In genomic region chr6:30654798-30655742, GRCh38 we compare ENCODE assay signal across 14 cellular contexts. TPM values are rescaled to one million over a fixed set of nuclear protein-coding genes. Genes with fewer than 3 reads are reported as not detected.
DNase-seq lines count a peak whose midpoint lies in the region; ATAC-seq, FAIRE-seq and TF ChIP-seq lines count a peak whose summit lies in the region.
"Had no signal": no experiment of that assay in that cellular context is flagged by ENCODE, and none has a peak within 500 bp of the region (broad histone marks: within the 10 kb centered on the region; RNA-seq: fewer than 3 reads in every experiment).

No MANE protein-coding gene starts in this region.

- H3K4me2 ChIP-seq in A549, result no peak overlapping the region
- peak overlapping the region; percentile 61 for H3K4me2 ChIP-seq in HepG2 (ENCODE audit: low read depth, low read length)

- peaks cover 54 to 79% of the 10 kb centered on the region in 2 donors for H3K36me3 Mint-ChIP-seq in CD4-positive, alpha-beta memory T cell
- H3K36me3 Mint-ChIP-seq in activated naive CD8-positive, alpha-beta T cell treated with anti-CD3 and anti-CD28 coated beads, Interleukin-2, amount 50 U/mL, for 24 hours (ENCODE audit: low read depth), result peaks cover 50% of the 10 kb centered on the region

- H3K36me3 ChIP-seq in CD4-positive, alpha-beta memory T cell (ENCODE audit: insufficient read depth, low read length), result peaks cover 82% of the 10 kb centered on the region
- H3K36me3 ChIP-seq in HepG2 (replicated peaks in 1 of 2; ENCODE audit: control insufficient read depth in 1 of 2, insufficient read depth in 2 of 2, low read length in 2 of 2), result peaks cover 32 to 73% of the 10 kb centered on the region in 2 experiments
- H3K36me3 ChIP-seq in aorta (ENCODE audit: control insufficient read depth in 1 of 2, insufficient read depth in 2 of 2, low read length in 1 of 2), result peaks cover 2 to 10% of the 10 kb centered on the region in 2 donors

- TF ChIP-seq RAD21 in A549 (conservative IDR thresholded peaks at IDR 0.05 in 1 of 2, IDR thresholded peaks at IDR 0.05 in 1 of 2), result no peak
- peak; percentile 35; the same call in 1 of the 2 replicates for TF ChIP-seq RAD21 in HepG2 (CRISPR knock-in tag; IDR thresholded peaks at IDR 0.05)

- in situ Hi-C loops in HepG2 (cut with HindIII; ENCODE audit: extremely low pct_ligation_motif_present, low pct_unique_long_range_greater_than_20kb), result no loop called here

- CTCF ChIA-PET in A549 (lab: Yijun Ruan, JAX), result interaction anchor here (1.2 to 1.5 kb wide), 2 partner anchors 24 to 76 kb away, joined by 3 to 5 read pairs; no protein-coding TSS in a partner anchor
- CTCF ChIA-PET in CD4-positive, alpha-beta memory T cell (lab: Charles Lee; ENCODE audit: partially characterized antibody), result interaction anchor here (1.1 kb wide), 1 partner anchor 110 kb away, joined by 4 read pairs; no protein-coding TSS in a partner anchor
- CTCF ChIA-PET in HepG2 (lab: Yijun Ruan, JAX; ENCODE audit: low intra/inter-chr PET ratio, low total read pairs), result no interaction called here

- H3K9me3 Mint-ChIP-seq in CD4-positive, alpha-beta memory T cell, result no peaks in the 10 kb centered on the region
- no peaks in the 10 kb centered on the region for H3K9me3 Mint-ChIP-seq in activated naive CD8-positive, alpha-beta T cell treated with anti-CD3 and anti-CD28 coated beads, Interleukin-2, amount 50 U/mL, for 24 hours

- H3K9me3 ChIP-seq in A549, result no peaks in the 10 kb centered on the region
- no peaks in the 10 kb centered on the region for H3K9me3 ChIP-seq in CD4-positive, alpha-beta memory T cell (ENCODE audit: control insufficient read depth in 1 of 2, low read length in 2 of 2)
- no peaks in the 10 kb centered on the region for H3K9me3 ChIP-seq in HepG2 (ENCODE audit: low read length)
- no peaks in the 10 kb centered on the region for H3K9me3 ChIP-seq in aorta (ENCODE audit: control insufficient read depth, low read length)

- H3K79me2 ChIP-seq in HepG2 (ENCODE audit: insufficient read depth, low read length), result no peaks in the 10 kb centered on the region

- BruUV-seq in HepG2 (replicated peaks; lab: Mats Ljungman, UMichigan), result no TSS peak

- H2AFZ ChIP-seq in HepG2 (ENCODE audit: low read length), result no peak overlapping the region

- H3K4me1 ChIP-seq in A549, result no peaks in the 10 kb centered on the region
- H3K4me1 ChIP-seq in CD4-positive, alpha-beta memory T cell (ENCODE audit: insufficient read depth, low read length), result no peaks in the 10 kb centered on the region
- H3K4me1 ChIP-seq in HepG2 (ENCODE audit: insufficient read depth, low read length), result peaks cover 53% of the 10 kb centered on the region
- no peaks in the 10 kb centered on the region for H3K4me1 ChIP-seq in aorta (ENCODE audit: control insufficient read depth in 1 of 2, insufficient read depth in 2 of 2, low read length in 2 of 2)

- ATAC-seq in A549 (no peak), HepG2 (peak; percentile 89), aorta (ENCODE audit: low FRiP score) (no peak)
- ATAC-seq in activated naive CD8-positive, alpha-beta T cell treated with anti-CD3 and anti-CD28 coated beads, Interleukin-2, amount 50 U/mL, for 24 hours, result no peak

- H3K27me3 Mint-ChIP-seq in CD4-positive, alpha-beta memory T cell, result no peaks in the 10 kb centered on the region
- H3K27me3 Mint-ChIP-seq in activated naive CD8-positive, alpha-beta T cell treated with anti-CD3 and anti-CD28 coated beads, Interleukin-2, amount 50 U/mL, for 24 hours, result no peaks in the 10 kb centered on the region

- no peaks in the 10 kb centered on the region for H3K27me3 ChIP-seq in CD4-positive, alpha-beta memory T cell (ENCODE audit: insufficient read depth, low read length)
- H3K27me3 ChIP-seq in HepG2 (ENCODE audit: control insufficient read depth in 1 of 2, insufficient read depth in 2 of 2, low read length in 2 of 2) (no peaks in the 10 kb centered on the region), aorta (ENCODE audit: control insufficient read depth in 1 of 2, insufficient read depth in 2 of 2, low read length in 1 of 2) (no peaks in the 10 kb centered on the region)

- no peak overlapping the region for H3K4me3 Mint-ChIP-seq in CD4-positive, alpha-beta memory T cell
- H3K4me3 Mint-ChIP-seq in activated naive CD8-positive, alpha-beta T cell treated with anti-CD3 and anti-CD28 coated beads, Interleukin-2, amount 50 U/mL, for 24 hours, result no peak overlapping the region

- TF ChIP-seq CTCF in A549 (IDR thresholded peaks at IDR 0.05), result no peak
- TF ChIP-seq CTCF in HepG2 (CRISPR knock-in tag; IDR thresholded peaks at IDR 0.05), result peak; percentile 40

- H3K4me1 Mint-ChIP-seq in CD4-positive, alpha-beta memory T cell, result peaks cover 0 to 5% (median 0%) of the 10 kb centered on the region in 4 donors
- peaks cover 2% of the 10 kb centered on the region for H3K4me1 Mint-ChIP-seq in activated naive CD8-positive, alpha-beta T cell treated with anti-CD3 and anti-CD28 coated beads, Interleukin-2, amount 50 U/mL, for 24 hours

- WGBS in A549 (ENCODE audit: missing lambda C conversion rate), result 92% methylated on average over 19 of the region's 19 CpGs
- 47% methylated on average over 17 of the region's 19 CpGs for WGBS in HepG2 (ENCODE audit: low lambda C conversion rate)
- 89 to 94% methylated on average over 19 of the region's 19 CpGs for WGBS in aorta, 2 donors

- H3K9ac ChIP-seq in HepG2 (ENCODE audit: insufficient read depth, low read depth, low read length), result peak overlapping the region; percentile 46

- intact Hi-C loops in CD4-positive, alpha-beta memory T cell (cut with micrococcal nuclease), result no loop called here
- intact Hi-C loops in HepG2 (cut with micrococcal nuclease; ENCODE audit: unreplicated experiment), result loop anchor here (2.0 to 5.0 kb wide), 2 partner anchors 18 to 38 kb away; partner anchors contain the start of genes DHX16, MRPS18B and PPP1R10
- intact Hi-C loops in aorta (cut with DNase I), result no loop called here

- TF ChIP-seq EP300 in A549 (IDR thresholded peaks at IDR 0.05) (no peak), HepG2 (IDR thresholded peaks at IDR 0.05; ENCODE audit: low read depth in 2 of 2, low read length in 2 of 2) (peak in 1 of 2 experiments; percentile 67; a peak in 2 of 4 replicates), HepG2 (CRISPR knock-in tag; IDR thresholded peaks at IDR 0.05; ENCODE audit: borderline replicate concordance) (peak; percentile 66; the same call in 1 of the 2 replicates)

- H3K4me3 ChIP-seq in A549 (no peak overlapping the region), HepG2 (replicated peaks in 1 of 3; ENCODE audit: insufficient read depth in 1 of 3, low read depth in 2 of 3, low read length in 3 of 3) (0 out of 6 replicates have a peak overlapping the region, but pooled peaks of 1 of the 3 experiments have one; percentile 6), aorta (ENCODE audit: low read length in 2 of 2) (no peak overlapping the region)
- H3K4me3 ChIP-seq in CD4-positive, alpha-beta memory T cell (ENCODE audit: low read length in 2 of 2), result no peak overlapping the region

- H3K27ac ChIP-seq in A549, result no peak overlapping the region
- no peak overlapping the region for H3K27ac ChIP-seq in CD4-positive, alpha-beta memory T cell (ENCODE audit: low read depth, low read length)
- peak overlapping the region; percentile 80 for H3K27ac ChIP-seq in HepG2 (ENCODE audit: extremely low read length, insufficient read depth, low read length)
- H3K27ac ChIP-seq in aorta (ENCODE audit: low read depth in 1 of 2, low read length in 2 of 2), result no peak overlapping the region

- H4K20me1 ChIP-seq in HepG2 (ENCODE audit: insufficient read depth, low read length), result no peaks in the 10 kb centered on the region

- TF ChIP-seq POLR2A in A549 (IDR thresholded peaks at IDR 0.05; ENCODE audit: low read length) (no peak), HepG2 (IDR thresholded peaks at IDR 0.05; ENCODE audit: insufficient read depth in 1 of 2, low read depth in 2 of 2, low read length in 2 of 2) (no peak; a peak in 1 of 4 replicates)

- no peak for FAIRE-seq in A549 (lab: Jason Lieb, UNC)
- FAIRE-seq in HepG2 (lab: Jason Lieb, UNC), result peak; percentile 89
- FAIRE-seq: H1 had no signal

- POLR2A ChIA-PET in A549 (lab: Yijun Ruan, JAX) (no interaction called here), HepG2 (lab: Yijun Ruan, JAX) (interaction anchor here (0.8 to 4.8 kb wide), 10 partner anchors 9 to 41 kb away, joined by 3 to 36 read pairs (median 5); partner anchors contain the start of genes ATAT1, C6orf136, DHX16 and MRPS18B)
- POLR2A ChIA-PET in CD4-positive, alpha-beta memory T cell (lab: Charles Lee; ENCODE audit: partially characterized antibody), result interaction anchor here (1.1 to 3.0 kb wide), 2 partner anchors 37 to 42 kb away, joined by 3 to 8 read pairs; partner anchors contain the start of genes MRPS18B and PPP1R10

- H3K27ac Mint-ChIP-seq in CD4-positive, alpha-beta memory T cell, result peak overlapping the region in 4 of 7 donors; percentile 15 to 69 (median 52)
- peak overlapping the region; percentile 17 for H3K27ac Mint-ChIP-seq in activated naive CD8-positive, alpha-beta T cell treated with anti-CD3 and anti-CD28 coated beads, Interleukin-2, amount 50 U/mL, for 24 hours

- DNase-seq in A549 (ENCODE audit: low read depth in 1 of 2, low spot score in 1 of 2) (no peak), HepG2 (ENCODE audit: low spot score) (peak; percentile 92), foreskin melanocyte (no peak), aorta (no peak), SHP77 (lab: John Stamatoyannopoulos, UW) (no peak), NCI-H2081 (lab: John Stamatoyannopoulos, UW) (no peak)
- no peak for DNase-seq in CD4-positive, alpha-beta memory T cell
- no peak for DNase-seq in activated naive CD8-positive, alpha-beta T cell treated with anti-CD3 and anti-CD28 coated beads, Interleukin-2, amount 50 U/mL, for 24 hours
- DNase-seq: COR-L47, DMS153, NCI-H1930, NCI-H2171 treated with DMSO at 0.1 percent for 48 hours, NCI-H510A treated with DMSO at 0.1 percent for 48 hours had no signal

RNA-seq across cellular contexts. Expression of gene C6orf136, which starts 8.1 kb away (rescaled TPM):
- 7.5 and 9.2 TPM in 2 replicates for polyA plus RNA-seq in A549 (2011; rRNA removed)
- 15.7 and 16.9 TPM in 2 replicates for polyA plus RNA-seq in A549 (2012; cell fraction: cytosol; rRNA removed)
- 30.3 and 36.4 TPM in 2 replicates for polyA plus RNA-seq in A549 (2012; cell fraction: nucleus; rRNA removed)
- polyA plus RNA-seq in A549 (2017; fragmentation: RNase III; extraction: RNeasy Plus Mini Kit Qiagen cat#74134 plus additional on column Dnase treatment), result 11.4 to 12.6 TPM (median 11.7 TPM) in 3 replicates
- polyA minus RNA-seq in A549 (2011; rRNA and poly(A)+ RNA removed), result 11.7 and 15.0 TPM in 2 replicates
- 10 to 100 TPM; 29.3 to 35.0 TPM for total RNA-seq in CD4-positive, alpha-beta memory T cell
- 10 to 100 TPM in 1 of 2 donors, 1 to 10 TPM in 1; 6.2 to 16.0 TPM for polyA plus RNA-seq in CD4-positive, alpha-beta memory T cell
- 9.2 and 12.0 TPM in 2 replicates for total RNA-seq in HepG2 (2016; rRNA removed; fragmentation: Illumina TruSeq; extraction: Trizol)
- total RNA-seq in HepG2 (2016; cell fraction: cytosol; rRNA removed; fragmentation: Illumina TruSeq; extraction: Trizol; ENCODE audit: low read depth), result 33.8 and 41.8 TPM in 2 replicates
- total RNA-seq in HepG2 (2016; cell fraction: insoluble cytoplasmic fraction; rRNA removed; fragmentation: Illumina TruSeq; extraction: Trizol), result 8.9 and 10.1 TPM in 2 replicates
- 12.4 and 18.6 TPM in 2 replicates for total RNA-seq in HepG2 (2016; cell fraction: membrane; rRNA removed; fragmentation: Illumina TruSeq; extraction: Trizol)
- total RNA-seq in HepG2 (2016; cell fraction: nucleus; rRNA removed; fragmentation: Illumina TruSeq; extraction: Trizol), result 12.8 and 13.7 TPM in 2 replicates
- polyA plus RNA-seq in HepG2 (2011; rRNA removed), result 26.2 and 30.1 TPM in 2 replicates
- 17.0 and 17.6 TPM in 2 replicates for polyA plus RNA-seq in HepG2 (2011; cell fraction: cytosol; rRNA removed)
- polyA plus RNA-seq in HepG2 (2011; cell fraction: nucleus; rRNA removed), result 79.6 and 93.9 TPM in 2 replicates
- 22.0 and 33.4 TPM in 2 replicates for polyA plus RNA-seq in HepG2 (2012)
- polyA plus RNA-seq in HepG2 (2016; cell fraction: cytosol; fragmentation: Illumina TruSeq; extraction: Trizol; ENCODE audit: low read depth), result 10.0 and 11.2 TPM in 2 replicates
- polyA plus RNA-seq in HepG2 (2016; cell fraction: insoluble cytoplasmic fraction; fragmentation: Illumina TruSeq; extraction: Trizol; ENCODE audit: low read depth), result 12.8 and 17.8 TPM in 2 replicates
- 15.4 and 15.6 TPM in 2 replicates for polyA plus RNA-seq in HepG2 (2016; cell fraction: membrane; fragmentation: Illumina TruSeq; extraction: Trizol; ENCODE audit: low read depth)
- polyA plus RNA-seq in HepG2 (2016; cell fraction: nucleus; fragmentation: Illumina TruSeq; extraction: Trizol; ENCODE audit: insufficient read depth, low read depth), result 42.7 and 49.6 TPM in 2 replicates
- 24.3 and 32.9 TPM in 2 replicates for polyA minus RNA-seq in HepG2 (2011; rRNA and poly(A)+ RNA removed; ENCODE audit: low replicate concordance)
- 13.4 and 18.0 TPM in 2 replicates for polyA minus RNA-seq in HepG2 (2011; cell fraction: cytosol; rRNA and poly(A)+ RNA removed)
- 13.8 and 16.6 TPM in 2 replicates for polyA minus RNA-seq in HepG2 (2011; cell fraction: nucleus; rRNA and poly(A)+ RNA removed)
- 10 to 100 TPM in 1 of 2 donors, 1 to 10 TPM in 1; 9.7 to 19.9 TPM for total RNA-seq in aorta
- 10 to 100 TPM; 18.8 to 21.0 TPM for polyA plus RNA-seq in aorta

RNA-seq across cellular contexts. Expression of gene DHX16, which starts 17.7 kb away (rescaled TPM):
- 31.3 and 31.6 TPM in 2 replicates for polyA plus RNA-seq in A549 (2011; rRNA removed)
- polyA plus RNA-seq in A549 (2012; cell fraction: cytosol; rRNA removed), result 37.0 and 37.5 TPM in 2 replicates
- 79.7 and 94.4 TPM in 2 replicates for polyA plus RNA-seq in A549 (2012; cell fraction: nucleus; rRNA removed)
- polyA plus RNA-seq in A549 (2017; fragmentation: RNase III; extraction: RNeasy Plus Mini Kit Qiagen cat#74134 plus additional on column Dnase treatment), result 27.7 to 31.6 TPM (median 30.3 TPM) in 3 replicates
- polyA minus RNA-seq in A549 (2011; rRNA and poly(A)+ RNA removed), result 39.6 and 40.0 TPM in 2 replicates
- 10 to 100 TPM; 53.4 to 54.6 TPM for total RNA-seq in CD4-positive, alpha-beta memory T cell
- 10 to 100 TPM; 22.0 to 30.2 TPM for polyA plus RNA-seq in CD4-positive, alpha-beta memory T cell
- 48.2 and 58.5 TPM in 2 replicates for total RNA-seq in HepG2 (2016; rRNA removed; fragmentation: Illumina TruSeq; extraction: Trizol)
- 9.9 and 11.7 TPM in 2 replicates for total RNA-seq in HepG2 (2016; cell fraction: cytosol; rRNA removed; fragmentation: Illumina TruSeq; extraction: Trizol; ENCODE audit: low read depth)
- 43.8 and 64.1 TPM in 2 replicates for total RNA-seq in HepG2 (2016; cell fraction: insoluble cytoplasmic fraction; rRNA removed; fragmentation: Illumina TruSeq; extraction: Trizol)
- 14.7 and 16.1 TPM in 2 replicates for total RNA-seq in HepG2 (2016; cell fraction: membrane; rRNA removed; fragmentation: Illumina TruSeq; extraction: Trizol)
- 33.4 and 42.1 TPM in 2 replicates for total RNA-seq in HepG2 (2016; cell fraction: nucleus; rRNA removed; fragmentation: Illumina TruSeq; extraction: Trizol)
- polyA plus RNA-seq in HepG2 (2011; rRNA removed), result 57.0 and 73.4 TPM in 2 replicates
- 44.3 and 47.6 TPM in 2 replicates for polyA plus RNA-seq in HepG2 (2011; cell fraction: cytosol; rRNA removed)
- 176 and 215 TPM in 2 replicates for polyA plus RNA-seq in HepG2 (2011; cell fraction: nucleus; rRNA removed)
- polyA plus RNA-seq in HepG2 (2012), result 35.4 and 40.2 TPM in 2 replicates
- polyA plus RNA-seq in HepG2 (2016; cell fraction: cytosol; fragmentation: Illumina TruSeq; extraction: Trizol; ENCODE audit: low read depth), result 4.3 and 4.8 TPM in 2 replicates
- 46.1 and 47.6 TPM in 2 replicates for polyA plus RNA-seq in HepG2 (2016; cell fraction: insoluble cytoplasmic fraction; fragmentation: Illumina TruSeq; extraction: Trizol; ENCODE audit: low read depth)
- polyA plus RNA-seq in HepG2 (2016; cell fraction: membrane; fragmentation: Illumina TruSeq; extraction: Trizol; ENCODE audit: low read depth), result 7.5 and 9.2 TPM in 2 replicates
- polyA plus RNA-seq in HepG2 (2016; cell fraction: nucleus; fragmentation: Illumina TruSeq; extraction: Trizol; ENCODE audit: insufficient read depth, low read depth), result 108 and 114 TPM in 2 replicates
- polyA minus RNA-seq in HepG2 (2011; rRNA and poly(A)+ RNA removed; ENCODE audit: low replicate concordance), result 75.0 and 80.4 TPM in 2 replicates
- 21.7 and 23.2 TPM in 2 replicates for polyA minus RNA-seq in HepG2 (2011; cell fraction: cytosol; rRNA and poly(A)+ RNA removed)
- polyA minus RNA-seq in HepG2 (2011; cell fraction: nucleus; rRNA and poly(A)+ RNA removed), result 26.1 and 30.2 TPM in 2 replicates
- 10 to 100 TPM; 22.3 to 25.2 TPM for total RNA-seq in aorta
- polyA plus RNA-seq in aorta, result 10 to 100 TPM; 12.8 to 34.0 TPM

RNA-seq across cellular contexts. Expression of gene ATAT1, which starts 28.4 kb away (rescaled TPM):
- polyA plus RNA-seq in A549 (2011; rRNA removed) (7.4 and 9.3 TPM in 2 replicates), A549 (2017; fragmentation: RNase III; extraction: RNeasy Plus Mini Kit Qiagen cat#74134 plus additional on column Dnase treatment) (8.6 to 9.3 TPM (median 8.6 TPM) in 3 replicates), HepG2 (2011; rRNA removed) (23.4 and 23.6 TPM in 2 replicates), aorta (1 to 10 TPM; 6.4 to 7.7 TPM)
- polyA plus RNA-seq in A549 (2012; cell fraction: cytosol; rRNA removed), result 8.0 and 9.3 TPM in 2 replicates
- 16.6 and 20.6 TPM in 2 replicates for polyA plus RNA-seq in A549 (2012; cell fraction: nucleus; rRNA removed)
- polyA minus RNA-seq in A549 (2011; rRNA and poly(A)+ RNA removed), result 5.5 and 10.0 TPM in 2 replicates
- total RNA-seq in CD4-positive, alpha-beta memory T cell, result 1 to 10 TPM; 8.3 to 9.4 TPM
- 1 to 10 TPM in 1 of 2 donors, under 1 TPM in 1; 0.29 to 1.9 TPM for polyA plus RNA-seq in CD4-positive, alpha-beta memory T cell
- total RNA-seq in HepG2 (2016; rRNA removed; fragmentation: Illumina TruSeq; extraction: Trizol) (5.4 and 9.2 TPM in 2 replicates), aorta (10 to 100 TPM in 1 of 2 donors, 1 to 10 TPM in 1; 5.8 to 12.9 TPM)
- 3.2 and 3.8 TPM in 2 replicates for total RNA-seq in HepG2 (2016; cell fraction: cytosol; rRNA removed; fragmentation: Illumina TruSeq; extraction: Trizol; ENCODE audit: low read depth)
- 4.1 and 8.8 TPM in 2 replicates for total RNA-seq in HepG2 (2016; cell fraction: insoluble cytoplasmic fraction; rRNA removed; fragmentation: Illumina TruSeq; extraction: Trizol)
- 4.9 and 5.1 TPM in 2 replicates for total RNA-seq in HepG2 (2016; cell fraction: membrane; rRNA removed; fragmentation: Illumina TruSeq; extraction: Trizol)
- 15.0 and 18.1 TPM in 2 replicates for total RNA-seq in HepG2 (2016; cell fraction: nucleus; rRNA removed; fragmentation: Illumina TruSeq; extraction: Trizol)
- polyA plus RNA-seq in HepG2 (2011; cell fraction: cytosol; rRNA removed), result 10.8 and 11.0 TPM in 2 replicates
- 109 and 119 TPM in 2 replicates for polyA plus RNA-seq in HepG2 (2011; cell fraction: nucleus; rRNA removed)
- polyA plus RNA-seq in HepG2 (2012), result 20.0 and 22.9 TPM in 2 replicates
- polyA plus RNA-seq in HepG2 (2016; cell fraction: cytosol; fragmentation: Illumina TruSeq; extraction: Trizol; ENCODE audit: low read depth), result 5.4 and 5.6 TPM in 2 replicates
- polyA plus RNA-seq in HepG2 (2016; cell fraction: insoluble cytoplasmic fraction; fragmentation: Illumina TruSeq; extraction: Trizol; ENCODE audit: low read depth), result 9.1 and 11.5 TPM in 2 replicates
- 6.3 and 6.4 TPM in 2 replicates for polyA plus RNA-seq in HepG2 (2016; cell fraction: membrane; fragmentation: Illumina TruSeq; extraction: Trizol; ENCODE audit: low read depth)
- polyA plus RNA-seq in HepG2 (2016; cell fraction: nucleus; fragmentation: Illumina TruSeq; extraction: Trizol; ENCODE audit: insufficient read depth, low read depth), result 79.3 and 83.9 TPM in 2 replicates
- polyA minus RNA-seq in HepG2 (2011; rRNA and poly(A)+ RNA removed; ENCODE audit: low replicate concordance), result 1.2 and 8.8 TPM in 2 replicates
- polyA minus RNA-seq in HepG2 (2011; cell fraction: cytosol; rRNA and poly(A)+ RNA removed), result 5.5 and 8.2 TPM in 2 replicates
- 26.5 and 34.9 TPM in 2 replicates for polyA minus RNA-seq in HepG2 (2011; cell fraction: nucleus; rRNA and poly(A)+ RNA removed)

RNA-seq across cellular contexts. Expression of gene PPP1R18, which starts 31.4 kb away (rescaled TPM):
- polyA plus RNA-seq in A549 (2011; rRNA removed) (20.6 and 25.4 TPM in 2 replicates), A549 (2017; fragmentation: RNase III; extraction: RNeasy Plus Mini Kit Qiagen cat#74134 plus additional on column Dnase treatment) (16.2 to 17.7 TPM (median 17.1 TPM) in 3 replicates), HepG2 (2011; rRNA removed) (9.2 and 10.5 TPM in 2 replicates), aorta (10 to 100 TPM; 68.5 to 83.3 TPM)
- 16.7 and 21.3 TPM in 2 replicates for polyA plus RNA-seq in A549 (2012; cell fraction: cytosol; rRNA removed)
- 20.2 and 24.1 TPM in 2 replicates for polyA plus RNA-seq in A549 (2012; cell fraction: nucleus; rRNA removed)
- polyA minus RNA-seq in A549 (2011; rRNA and poly(A)+ RNA removed), result 19.1 and 22.1 TPM in 2 replicates
- total RNA-seq in CD4-positive, alpha-beta memory T cell, result 100 to 1,000 TPM; 122 to 127 TPM
- 100 to 1,000 TPM in 1 of 2 donors, 10 to 100 TPM in 1; 68.2 to 117 TPM for polyA plus RNA-seq in CD4-positive, alpha-beta memory T cell
- total RNA-seq in HepG2 (2016; rRNA removed; fragmentation: Illumina TruSeq; extraction: Trizol) (3.1 and 4.9 TPM in 2 replicates), aorta (100 to 1,000 TPM; 130 to 134 TPM)
- 0.81 and 1.4 TPM in 2 replicates for total RNA-seq in HepG2 (2016; cell fraction: cytosol; rRNA removed; fragmentation: Illumina TruSeq; extraction: Trizol; ENCODE audit: low read depth)
- 3.5 and 4.0 TPM in 2 replicates for total RNA-seq in HepG2 (2016; cell fraction: insoluble cytoplasmic fraction; rRNA removed; fragmentation: Illumina TruSeq; extraction: Trizol)
- total RNA-seq in HepG2 (2016; cell fraction: membrane; rRNA removed; fragmentation: Illumina TruSeq; extraction: Trizol), result 3.3 and 3.5 TPM in 2 replicates
- total RNA-seq in HepG2 (2016; cell fraction: nucleus; rRNA removed; fragmentation: Illumina TruSeq; extraction: Trizol), result 2.5 and 3.2 TPM in 2 replicates
- polyA plus RNA-seq in HepG2 (2011; cell fraction: cytosol; rRNA removed), result 8.3 and 8.7 TPM in 2 replicates
- 10.6 and 11.8 TPM in 2 replicates for polyA plus RNA-seq in HepG2 (2011; cell fraction: nucleus; rRNA removed)
- 4.3 and 5.2 TPM in 2 replicates for polyA plus RNA-seq in HepG2 (2012)
- 2.2 and 2.4 TPM in 2 replicates for polyA plus RNA-seq in HepG2 (2016; cell fraction: cytosol; fragmentation: Illumina TruSeq; extraction: Trizol; ENCODE audit: low read depth)
- polyA plus RNA-seq in HepG2 (2016; cell fraction: insoluble cytoplasmic fraction; fragmentation: Illumina TruSeq; extraction: Trizol; ENCODE audit: low read depth), result 6.9 and 7.5 TPM in 2 replicates
- 5.6 and 5.8 TPM in 2 replicates for polyA plus RNA-seq in HepG2 (2016; cell fraction: membrane; fragmentation: Illumina TruSeq; extraction: Trizol; ENCODE audit: low read depth)
- 8.6 and 12.1 TPM in 2 replicates for polyA plus RNA-seq in HepG2 (2016; cell fraction: nucleus; fragmentation: Illumina TruSeq; extraction: Trizol; ENCODE audit: insufficient read depth, low read depth)
- 13.8 and 38.1 TPM in 2 replicates for polyA minus RNA-seq in HepG2 (2011; rRNA and poly(A)+ RNA removed; ENCODE audit: low replicate concordance)
- polyA minus RNA-seq in HepG2 (2011; cell fraction: cytosol; rRNA and poly(A)+ RNA removed), result 4.6 and 5.1 TPM in 2 replicates
- 1.9 and 2.0 TPM in 2 replicates for polyA minus RNA-seq in HepG2 (2011; cell fraction: nucleus; rRNA and poly(A)+ RNA removed)

RNA-seq across cellular contexts. Expression of gene NRM, which starts 35.7 kb away (rescaled TPM):
- polyA plus RNA-seq in A549 (2011; rRNA removed) (11.3 and 12.4 TPM in 2 replicates), A549 (2017; fragmentation: RNase III; extraction: RNeasy Plus Mini Kit Qiagen cat#74134 plus additional on column Dnase treatment) (13.0 to 14.5 TPM (median 13.0 TPM) in 3 replicates), HepG2 (2011; rRNA removed) (12.5 TPM in 2 replicates), aorta (10 to 100 TPM in 1 of 2 donors, 1 to 10 TPM in 1; 5.6 to 19.6 TPM)
- polyA plus RNA-seq in A549 (2012; cell fraction: cytosol; rRNA removed), result 21.7 and 24.8 TPM in 2 replicates
- 22.2 and 23.8 TPM in 2 replicates for polyA plus RNA-seq in A549 (2012; cell fraction: nucleus; rRNA removed)
- polyA minus RNA-seq in A549 (2011; rRNA and poly(A)+ RNA removed), result 11.7 and 12.7 TPM in 2 replicates
- 1 to 10 TPM; 6.4 to 6.6 TPM for total RNA-seq in CD4-positive, alpha-beta memory T cell
- 10 to 100 TPM in 1 of 2 donors, 1 to 10 TPM in 1; 9.1 to 15.8 TPM for polyA plus RNA-seq in CD4-positive, alpha-beta memory T cell
- total RNA-seq in HepG2 (2016; rRNA removed; fragmentation: Illumina TruSeq; extraction: Trizol) (7.4 and 16.0 TPM in 2 replicates), aorta (10 to 100 TPM; 13.0 to 15.0 TPM)
- total RNA-seq in HepG2 (2016; cell fraction: cytosol; rRNA removed; fragmentation: Illumina TruSeq; extraction: Trizol; ENCODE audit: low read depth), result 6.4 and 6.8 TPM in 2 replicates
- total RNA-seq in HepG2 (2016; cell fraction: insoluble cytoplasmic fraction; rRNA removed; fragmentation: Illumina TruSeq; extraction: Trizol), result 7.0 and 15.7 TPM in 2 replicates
- 11.0 and 11.6 TPM in 2 replicates for total RNA-seq in HepG2 (2016; cell fraction: membrane; rRNA removed; fragmentation: Illumina TruSeq; extraction: Trizol)
- total RNA-seq in HepG2 (2016; cell fraction: nucleus; rRNA removed; fragmentation: Illumina TruSeq; extraction: Trizol), result 13.6 and 15.9 TPM in 2 replicates
- 10.6 and 14.5 TPM in 2 replicates for polyA plus RNA-seq in HepG2 (2011; cell fraction: cytosol; rRNA removed)
- polyA plus RNA-seq in HepG2 (2011; cell fraction: nucleus; rRNA removed), result 11.7 and 12.5 TPM in 2 replicates
- 11.9 and 19.8 TPM in 2 replicates for polyA plus RNA-seq in HepG2 (2012)
- polyA plus RNA-seq in HepG2 (2016; cell fraction: cytosol; fragmentation: Illumina TruSeq; extraction: Trizol; ENCODE audit: low read depth), result 16.1 and 17.3 TPM in 2 replicates
- polyA plus RNA-seq in HepG2 (2016; cell fraction: insoluble cytoplasmic fraction; fragmentation: Illumina TruSeq; extraction: Trizol; ENCODE audit: low read depth), result 19.1 and 23.6 TPM in 2 replicates
- 27.9 and 29.1 TPM in 2 replicates for polyA plus RNA-seq in HepG2 (2016; cell fraction: membrane; fragmentation: Illumina TruSeq; extraction: Trizol; ENCODE audit: low read depth)
- polyA plus RNA-seq in HepG2 (2016; cell fraction: nucleus; fragmentation: Illumina TruSeq; extraction: Trizol; ENCODE audit: insufficient read depth, low read depth), result 46.7 and 53.9 TPM in 2 replicates
- 28.0 and 30.7 TPM in 2 replicates for polyA minus RNA-seq in HepG2 (2011; rRNA and poly(A)+ RNA removed; ENCODE audit: low replicate concordance)
- polyA minus RNA-seq in HepG2 (2011; cell fraction: cytosol; rRNA and poly(A)+ RNA removed), result 9.8 and 11.5 TPM in 2 replicates
- 3.3 and 4.5 TPM in 2 replicates for polyA minus RNA-seq in HepG2 (2011; cell fraction: nucleus; rRNA and poly(A)+ RNA removed)

Comparison
In these comparisons a context has a peak if more than half of its experiments do, and no peak if none do; other contexts are left out.
1. Of the 38 proteins assayed by ChIP-seq in both HepG2 and A549: peak only in HepG2: BCL3, CHD4, CTCF, EHMT2, EP300, ESRRA and 11 more; only in A549: none; in both: MAFK; in neither: 18; mixed calls (peak in some experiments, not most) for 2.